In the genomic region with DNA sequence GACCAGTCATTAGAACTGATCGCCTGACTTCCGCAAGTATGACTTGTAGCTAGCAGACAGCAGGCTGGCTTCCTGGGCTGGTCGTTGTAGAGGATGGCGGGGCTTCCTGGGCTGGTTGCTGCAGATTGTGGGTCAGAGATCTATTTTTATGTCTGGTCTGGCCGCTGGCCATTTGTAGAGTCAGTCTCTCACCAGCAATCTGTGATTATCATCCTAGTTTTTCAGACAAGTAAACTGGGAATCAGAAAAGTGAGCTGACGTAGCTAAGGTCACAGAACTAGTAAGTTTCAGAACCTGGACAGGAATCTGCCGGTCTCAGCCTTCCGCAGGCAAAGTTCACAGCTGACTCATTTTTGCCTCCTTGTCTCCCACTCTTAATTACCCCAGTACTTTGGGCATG, we compare ENCODE assay signal across 21 cellular contexts. TPM values are rescaled to one million over a fixed set of nuclear protein-coding genes. Genes with fewer than 3 reads are reported as not detected.
DNase-seq lines count a peak whose midpoint lies in the region; ATAC-seq and TF ChIP-seq lines count a peak whose summit lies in the region.
"Had no signal": no experiment of that assay in that cellular context is flagged by ENCODE, and none has a peak within 500 bp of the region (broad histone marks: within the 10 kb centered on the region; RNA-seq: fewer than 3 reads in every experiment).

No MANE protein-coding gene starts in this region.

- no peak overlapping the region for H3K56ac ChIP-seq in H9 (ENCODE audit: insufficient read length, low read depth, low read length)

- no peaks in the 10 kb centered on the region; a peak in 1 of 7 replicates for H3K36me3 Mint-ChIP-seq in H9 (ENCODE audit: insufficient read depth in 1 of 3, low read depth in 3 of 3)
- H3K36me3 Mint-ChIP-seq in mesothelial cell of epicardium: no peaks in the 10 kb centered on the region
- no peaks in the 10 kb centered on the region for H3K36me3 Mint-ChIP-seq in activated T-helper 17 cell treated with anti-CD3 and anti-CD28 coated beads, Interleukin-2, amount 50 U/mL, for 72 hours (ENCODE audit: low read depth)
- H3K36me3 Mint-ChIP-seq: memory B cell had no signal

- intact Hi-C loops in left ventricle myocardium inferior (cut with micrococcal nuclease): no loop called here

- no peak overlapping the region for H2BK15ac ChIP-seq in H9 (ENCODE audit: low read depth, low read length)

- no peak overlapping the region for H2AK5ac ChIP-seq in H9 (ENCODE audit: insufficient read length, low read length)

- H3K36me3 ChIP-seq in left ventricle myocardium inferior (no peaks in the 10 kb centered on the region), skeletal muscle tissue (ENCODE audit: control insufficient read depth in 3 of 3, insufficient read depth in 3 of 3, low read length in 3 of 3) (no peaks in the 10 kb centered on the region)
- H3K36me3 ChIP-seq: BE2C, neutrophil, spleen, uterus had no signal

- H3K4me2 ChIP-seq in H9 (ENCODE audit: insufficient read depth, insufficient read length, low read length): no peak overlapping the region

- H2AFZ ChIP-seq in H9 (ENCODE audit: low read length): no peak overlapping the region

- no CpG with 5 or more reads among the region's 8 CpGs for WGBS in H9 (ENCODE audit: extremely low coverage, insufficient read length, low lambda C conversion rate)

- H2BK12ac ChIP-seq in H9 (ENCODE audit: insufficient read length, low read depth, low read length): no peak overlapping the region

- H2BK120ac ChIP-seq in H9 (ENCODE audit: low read depth, low read length, poor library complexity, severe bottlenecking): no peak overlapping the region

- H3K23ac ChIP-seq in H9 (ENCODE audit: insufficient read length, low read depth, low read length): no peak overlapping the region

- H2BK20ac ChIP-seq in H9 (ENCODE audit: low read depth, low read length, poor library complexity, severe bottlenecking): no peak overlapping the region

- no peak overlapping the region for H3T11ph ChIP-seq in H9 (ENCODE audit: low read length)

- H3K27me3 Mint-ChIP-seq in H9 (ENCODE audit: low read depth) (peaks cover 20% of the 10 kb centered on the region), mesothelial cell of epicardium (ENCODE audit: low read depth) (peaks cover 5% of the 10 kb centered on the region)
- peaks cover 3% of the 10 kb centered on the region for H3K27me3 Mint-ChIP-seq in activated T-helper 17 cell treated with anti-CD3 and anti-CD28 coated beads, Interleukin-2, amount 50 U/mL, for 72 hours

- TF ChIP-seq CTCF in left ventricle myocardium inferior (IDR thresholded peaks at IDR 0.05; ENCODE audit: borderline replicate concordance) (no peak), H9 (conservative IDR thresholded peaks at IDR 0.05) (no peak), mesothelial cell of epicardium (IDR thresholded peaks at IDR 0.05; ENCODE audit: unreplicated experiment) (no peak)

- H4K20me1 ChIP-seq in H9 (ENCODE audit: control insufficient read depth, insufficient read depth, insufficient read length): no peaks in the 10 kb centered on the region

- no peak overlapping the region for H4K91ac ChIP-seq in H9 (ENCODE audit: insufficient read length, low read depth, low read length)

- H3K14ac ChIP-seq in H9 (ENCODE audit: insufficient read depth, low read length): no peak overlapping the region

- H3K79me1 ChIP-seq in H9 (ENCODE audit: insufficient read depth, low read depth, low read length, poor library complexity, severe bottlenecking): no peaks in the 10 kb centered on the region

- peak; percentile 86 for DNase-seq in RPMI7951 (ENCODE audit: low read depth)
- DNase-seq in cerebellum (ENCODE audit: low spot score): peak; percentile 88
- peak; percentile 67 for DNase-seq in left ventricle myocardium inferior
- DNase-seq in NCI-H2081 treated with DMSO at 0.1 percent for 48 hours (lab: John Stamatoyannopoulos, UW): no peak
- no peak for DNase-seq in H9
- DNase-seq in mesothelial cell of epicardium (ENCODE audit: low spot score in 2 of 2, unreplicated experiment in 2 of 2): no peak
- DNase-seq: activated CD4-positive, alpha-beta T cell treated with anti-CD3 and anti-CD28 coated beads, Interleukin-2, amount 50 U/mL, for 48 hours; BE2C; DMS153; NCI-H1105; NCI-H226; SIG-M5; spleen; stimulated activated naive CD4-positive, alpha-beta T cell treated with Interleukin-2 at 50 U/mL for 16 hours; T-helper 9 cell had no signal

- ATAC-seq in activated T-helper 17 cell treated with anti-CD3 and anti-CD28 coated beads, Interleukin-2, amount 50 U/mL, for 72 hours (replicated peaks): no peak

- H3K4ac ChIP-seq in H9 (ENCODE audit: low read depth, low read length): no peak overlapping the region

- H3K4me3 Mint-ChIP-seq in H9: no peak overlapping the region
- no peak overlapping the region for H3K4me3 Mint-ChIP-seq in mesothelial cell of epicardium
- no peak overlapping the region for H3K4me3 Mint-ChIP-seq in activated T-helper 17 cell treated with anti-CD3 and anti-CD28 coated beads, Interleukin-2, amount 50 U/mL, for 72 hours
- H3K4me3 Mint-ChIP-seq: memory B cell had no signal

- no peak overlapping the region for H4K5ac ChIP-seq in H9 (ENCODE audit: insufficient read length, low read depth, low read length)

- no peak overlapping the region for H2BK5ac ChIP-seq in H9 (ENCODE audit: insufficient read length, low read length)

- H3K9ac ChIP-seq in skeletal muscle tissue (ENCODE audit: low read depth in 1 of 3, low read length in 3 of 3) (peak overlapping the region; percentile 30 to 62 (median 48)), H9 (ENCODE audit: extremely low read depth, insufficient read length, low read length) (no peak overlapping the region)

- no peak overlapping the region for H3K18ac ChIP-seq in H9 (ENCODE audit: insufficient read length, low read depth, low read length)

- H4K8ac ChIP-seq in H9 (replicated peaks; ENCODE audit: insufficient read length, low read depth, low read length): no peak overlapping the region

- H3K9me3 ChIP-seq in left ventricle myocardium inferior (replicated peaks) (no peaks in the 10 kb centered on the region), skeletal muscle tissue (ENCODE audit: control insufficient read depth in 3 of 3, low read length in 3 of 3) (no peaks in the 10 kb centered on the region), H9 (ENCODE audit: control insufficient read depth, low read depth, low read length) (no peaks in the 10 kb centered on the region)
- H3K9me3 ChIP-seq: BE2C, neutrophil, spleen, uterus had no signal

- no peaks in the 10 kb centered on the region for H3K23me2 ChIP-seq in H9 (ENCODE audit: insufficient read length, low read depth, low read length, poor library complexity, severe bottlenecking)

- H3K27me3 ChIP-seq in left ventricle myocardium inferior (ENCODE audit: low read depth) (no peaks in the 10 kb centered on the region), skeletal muscle tissue (ENCODE audit: control insufficient read depth in 3 of 3, insufficient read depth in 3 of 3, low read length in 3 of 3) (no peaks in the 10 kb centered on the region), H9 (ENCODE audit: insufficient read depth, low read length) (no peaks in the 10 kb centered on the region)
- H3K27me3 ChIP-seq: BE2C, spleen, uterus had no signal

- no peak overlapping the region for H3K27ac Mint-ChIP-seq in H9
- H3K27ac Mint-ChIP-seq in mesothelial cell of epicardium: no peak overlapping the region
- H3K27ac Mint-ChIP-seq in activated T-helper 17 cell treated with anti-CD3 and anti-CD28 coated beads, Interleukin-2, amount 50 U/mL, for 72 hours: no peak overlapping the region
- H3K27ac Mint-ChIP-seq: memory B cell had no signal

- H3K9me3 Mint-ChIP-seq in H9: 0 out of 5 replicates have a peak, but pooled peaks cover 0 to 3% of the 10 kb centered on the region in 2 experiments
- no peaks in the 10 kb centered on the region for H3K9me3 Mint-ChIP-seq in mesothelial cell of epicardium
- no peaks in the 10 kb centered on the region for H3K9me3 Mint-ChIP-seq in activated T-helper 17 cell treated with anti-CD3 and anti-CD28 coated beads, Interleukin-2, amount 50 U/mL, for 72 hours
- H3K9me3 Mint-ChIP-seq: memory B cell had no signal

- no peak overlapping the region for H3K4me3 ChIP-seq in left ventricle myocardium inferior
- peak overlapping the region; percentile 15 to 49 (median 48) for H3K4me3 ChIP-seq in skeletal muscle tissue (ENCODE audit: low read length in 3 of 3)
- H3K4me3 ChIP-seq: spleen, uterus had no signal

- H3K4me1 ChIP-seq in left ventricle myocardium inferior (peaks cover 16% of the 10 kb centered on the region), skeletal muscle tissue (ENCODE audit: control insufficient read depth in 3 of 3, insufficient read depth in 3 of 3, low read length in 3 of 3) (peaks cover 34 to 43% (median 38%) of the 10 kb centered on the region in 3 donors), H9 (ENCODE audit: insufficient read depth, low read length) (no peaks in the 10 kb centered on the region)
- H3K4me1 ChIP-seq: uterus had no signal

- H3K79me2 ChIP-seq in H9 (ENCODE audit: insufficient read depth, low read length): no peaks in the 10 kb centered on the region

- H3K4me1 Mint-ChIP-seq in H9: peaks cover 25 to 40% of the 10 kb centered on the region in 2 experiments
- peaks cover 13% of the 10 kb centered on the region for H3K4me1 Mint-ChIP-seq in mesothelial cell of epicardium
- no peaks in the 10 kb centered on the region for H3K4me1 Mint-ChIP-seq in activated T-helper 17 cell treated with anti-CD3 and anti-CD28 coated beads, Interleukin-2, amount 50 U/mL, for 72 hours
- H3K4me1 Mint-ChIP-seq: memory B cell had no signal

- peak overlapping the region; percentile 71 for H3K27ac ChIP-seq in left ventricle myocardium inferior (replicated peaks)
- H3K27ac ChIP-seq in skeletal muscle tissue (ENCODE audit: low read depth, low read length): peak overlapping the region; percentile 84
- no peak overlapping the region for H3K27ac ChIP-seq in H9 (ENCODE audit: insufficient read length, low read depth, low read length)
- H3K27ac ChIP-seq: neutrophil, spleen, uterus had no signal

RNA-seq across cellular contexts. Expression of gene GPR142, which starts 19.1 kb away (rescaled TPM):
- total RNA-seq in RPMI7951 (2014; rRNA removed; shearing (Covaris generic)): not detected in 2 replicates
- total RNA-seq in cerebellum: not detected
- total RNA-seq in left ventricle myocardium inferior: not detected
- total RNA-seq in skeletal muscle tissue: not detected
- total RNA-seq in H9 (2021): 0.33 TPM in 1 of 2 replicates, not detected in the other
- 0.18 TPM in 1 of 3 replicates, not detected in the others for total RNA-seq in mesothelial cell of epicardium
- not detected for total RNA-seq in activated T-helper 17 cell treated with anti-CD3 and anti-CD28 coated beads, Interleukin-2, amount 50 U/mL, for 72 hours
- total RNA-seq: H4 had no signal

RNA-seq across cellular contexts. Expression of gene BTBD17, which starts 24.7 kb away (rescaled TPM):
- not detected in 2 replicates for total RNA-seq in RPMI7951 (2014; rRNA removed; shearing (Covaris generic))
- total RNA-seq in cerebellum (16.1 TPM), left ventricle myocardium inferior (not detected), skeletal muscle tissue (not detected), H9 (2021) (0.31 and 0.33 TPM in 2 replicates), mesothelial cell of epicardium (0.11 to 0.16 TPM in 2 of 3 replicates, not detected in the other)
- not detected for total RNA-seq in activated T-helper 17 cell treated with anti-CD3 and anti-CD28 coated beads, Interleukin-2, amount 50 U/mL, for 72 hours
- total RNA-seq: H4 had no signal

RNA-seq across cellular contexts. Expression of gene GPRC5C, which starts 45.5 kb away (rescaled TPM):
- total RNA-seq in RPMI7951 (2014; rRNA removed; shearing (Covaris generic)): 133 and 154 TPM in 2 replicates
- total RNA-seq in cerebellum (6.4 TPM), left ventricle myocardium inferior (32.0 TPM), skeletal muscle tissue (44.4 TPM), H9 (2021) (15.2 and 15.5 TPM in 2 replicates), mesothelial cell of epicardium (37.2 to 44.2 TPM (median 38.7 TPM) in 3 replicates)
- 1 to 10 TPM in 1 of 2 donors, not detected in 1; 5.0 TPM for total RNA-seq in activated T-helper 17 cell treated with anti-CD3 and anti-CD28 coated beads, Interleukin-2, amount 50 U/mL, for 72 hours

Comparison
In these comparisons a context has a peak if more than half of its experiments do, and no peak if none do; other contexts are left out.
1. DNase-seq: peak in RPMI7951 (single experiment), cerebellum (single experiment) and left ventricle myocardium inferior (single experiment); none in NCI-H2081 treated with DMSO at 0.1 percent for 48 hours (single experiment), H9 (single experiment) and mesothelial cell of epicardium (0 of 2).
2. RNA of gene BTBD17, which starts 24.7 kb away (total RNA-seq): 16.1 TPM in cerebellum (single experiment); 0.31 to 0.33 TPM in H9, 0.11 to 0.16 TPM in mesothelial cell of epicardium, not detected in RPMI7951, not detected in left ventricle myocardium inferior (single experiment), not detected in skeletal muscle tissue (single experiment) and not detected in activated T-helper 17 cell treated with anti-CD3 and anti-CD28 coated beads, Interleukin-2, amount 50 U/mL, for 72 hours; every median in the first group is over 10 times any median in the second.